8 cellular contexts compared by ENCODE assay signal in the genomic region with DNA sequence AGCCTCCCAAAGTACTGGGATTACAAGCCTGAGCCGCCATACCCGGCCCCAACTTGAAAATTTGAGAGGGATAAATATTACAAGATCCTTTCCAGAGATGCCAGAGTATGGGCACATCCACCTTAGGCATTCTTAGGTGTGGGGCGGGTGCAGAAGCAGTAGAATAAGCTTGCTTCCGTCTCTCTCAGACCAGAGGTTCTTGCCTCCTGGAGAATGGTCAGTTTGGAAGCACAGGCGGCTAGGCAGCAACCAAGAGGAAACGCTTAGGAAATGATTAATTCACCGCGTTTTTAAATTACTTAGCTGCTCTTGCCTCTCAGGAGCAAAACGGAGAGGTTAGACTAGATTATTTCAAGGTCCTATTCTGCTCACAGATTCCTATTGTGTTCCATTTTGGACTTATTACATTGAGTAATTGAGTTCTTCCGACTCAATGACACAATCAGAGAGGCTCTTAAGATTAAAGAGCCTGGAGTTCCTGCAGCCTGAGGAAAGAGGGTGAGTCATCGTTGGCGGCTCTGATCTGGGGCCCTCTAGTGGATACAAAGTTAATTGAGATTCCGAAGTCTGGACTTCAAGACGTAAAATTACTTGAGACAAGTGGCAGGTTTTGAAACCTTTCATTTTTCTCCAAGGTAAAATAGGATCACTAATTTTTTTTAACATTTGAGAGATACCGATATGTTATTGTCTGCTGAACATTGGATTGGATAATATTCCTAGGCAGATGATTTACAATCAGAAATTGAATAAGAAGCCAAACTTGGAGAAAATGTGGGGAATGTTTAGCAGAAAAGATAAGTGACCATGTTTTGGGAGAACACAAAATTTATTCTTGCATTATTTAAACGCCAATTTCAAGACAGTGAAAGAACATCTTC. TPM values are rescaled to one million over a fixed set of nuclear protein-coding genes. Genes with fewer than 3 reads are reported as not detected.
DNase-seq lines count a peak whose midpoint lies in the region; ATAC-seq and TF ChIP-seq lines count a peak whose summit lies in the region.

No MANE protein-coding gene starts in this region.

- no peak for ATAC-seq in GM21786 (IDR thresholded peaks at IDR 0.05; ENCODE audit: unreplicated experiment)

- peaks cover 9% of the 10 kb centered on the region for H3K4me1 Mint-ChIP-seq in chondrocyte (ENCODE audit: low read depth)

- H3K27me3 Mint-ChIP-seq in chondrocyte (ENCODE audit: low read depth), result no peaks in the 10 kb centered on the region

- no peaks in the 10 kb centered on the region for H3K9me3 Mint-ChIP-seq in chondrocyte (ENCODE audit: low read depth)

- no peaks in the 10 kb centered on the region for H3K36me3 ChIP-seq in H7 (replicated peaks; ENCODE audit: control insufficient read depth, insufficient read depth, low read length)

- DNase-seq in Caki2 (ENCODE audit: low read depth) (peak; percentile 63), H7 (peak; percentile 59), NCI-H2196 (lab: John Stamatoyannopoulos, UW; ENCODE audit: unreplicated experiment) (peak; percentile 41), chondrocyte (ENCODE audit: low spot score) (no peak), kidney glomerular epithelial cell (lab: John Stamatoyannopoulos, UW) (peak; percentile 85)
- peak; percentile 13 to 21 for DNase-seq in stimulated activated CD4-positive, alpha-beta T cell treated with anti-CD3 and anti-CD28 coated beads, Interleukin-1b, Interleukin-23, amount 100 ng/mL, for 1 hour (ENCODE audit: low read depth in 2 of 2)

- peak; percentile 90 for TF ChIP-seq CTCF in VCaP (conservative IDR thresholded peaks at IDR 0.05)
- TF ChIP-seq CTCF in chondrocyte (IDR thresholded peaks at IDR 0.05), result peak; percentile 92

- in situ Hi-C loops in Caki2 (cut with HindIII; ENCODE audit: low pct_unique_long_range_greater_than_20kb, low sequenced_read_pairs), result no loop called here

- H3K4me3 ChIP-seq in H7 (ENCODE audit: insufficient read depth, low read depth, low read length), result no peak overlapping the region

- no peaks in the 10 kb centered on the region for H3K27me3 ChIP-seq in H7 (ENCODE audit: control insufficient read depth, insufficient read depth, low read length)

- no peaks in the 10 kb centered on the region for H3K36me3 Mint-ChIP-seq in chondrocyte (ENCODE audit: low read depth)

- no peak overlapping the region for H3K27ac Mint-ChIP-seq in chondrocyte (ENCODE audit: unreplicated experiment)

- no peak overlapping the region for H3K4me3 Mint-ChIP-seq in chondrocyte (ENCODE audit: unreplicated experiment)

- H3K27ac ChIP-seq in VCaP, result no peak overlapping the region

RNA-seq across cellular contexts. Expression of a gene that starts 5.8 kb away (rescaled TPM):
- not detected in 2 replicates for total RNA-seq in Caki2 (2014; rRNA removed; shearing (Covaris generic); ENCODE audit: low replicate concordance)
- not detected in 2 replicates for total RNA-seq in H7 (2014; rRNA removed; shearing (Covaris generic))
- total RNA-seq in chondrocyte, result not detected in 3 replicates
